ENCODE assay signal across 21 cellular contexts in genomic region chr4:1948232-1948631, GRCh38.
"Had no signal": no experiment of that assay in that cellular context is flagged by ENCODE, and none has a peak within 500 bp of the region (broad histone marks: within the 10 kb centered on the region; RNA-seq: fewer than 3 reads in every experiment).

No MANE protein-coding gene starts in this region.

- H3K4me3 ChIP-seq: MG63 had no signal

- H3K9me3 Mint-ChIP-seq: IgD-negative memory B cell had no signal

- H3K27ac Mint-ChIP-seq: IgD-negative memory B cell had no signal

- H3K27me3 Mint-ChIP-seq: IgD-negative memory B cell had no signal

- H3K4me2 ChIP-seq: SK-N-SH had no signal

- H3K9me3 ChIP-seq: MG63, SK-N-SH had no signal

- ATAC-seq: Panc1, PC-3 had no signal

- H3K27me3 ChIP-seq: MG63 had no signal

- H3K4me3 Mint-ChIP-seq: IgD-negative memory B cell had no signal

- H3K36me3 Mint-ChIP-seq: IgD-negative memory B cell had no signal

- H3K4me1 Mint-ChIP-seq: IgD-negative memory B cell had no signal

- H3K9me2 ChIP-seq: SK-N-SH had no signal

- DNase-seq: Karpas-422, KBM-7, MG63, NCI-H1092, NCI-H1105 treated with DMSO at 0.1 percent for 48 hours, NCI-H1417 treated with DMSO at 0.1 percent for 48 hours, NCI-H146, NCI-H1694 treated with DMSO at 0.1 percent for 48 hours, NCI-H1930, NCI-H2081, NCI-H2107, NCI-H2227 treated with DMSO at 0.1 percent for 48 hours, NCI-H524, NCI-H526 treated with DMSO at 0.1 percent for 48 hours, NCI-H748 treated with DMSO at 0.1 percent for 48 hours, PC-3, SHP77, SK-N-SH, SW 1271 had no signal
